ENCODE assay signal across 10 cellular contexts in the genomic region with DNA sequence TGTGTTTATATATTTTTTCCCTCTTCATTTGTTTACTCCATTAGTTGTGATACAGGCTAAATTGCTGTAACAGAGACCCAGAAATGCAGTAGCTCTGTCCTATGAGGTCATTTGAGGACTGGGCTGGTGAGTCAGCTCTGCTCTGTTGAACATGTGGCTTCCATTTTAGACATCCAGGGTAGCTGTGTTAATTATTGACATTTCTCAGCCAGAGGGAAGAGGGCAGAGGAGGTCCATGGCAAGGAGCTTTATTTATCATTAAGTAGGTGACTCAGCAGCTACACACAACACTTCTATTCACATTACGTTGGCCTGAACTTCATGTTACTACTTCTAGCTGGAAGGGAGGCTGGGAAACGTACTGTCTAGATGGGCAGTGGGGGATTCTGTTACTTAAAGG.
DNase-seq lines count a peak whose midpoint lies in the region; ATAC-seq, FAIRE-seq and TF ChIP-seq lines count a peak whose summit lies in the region.
"Had no signal": no experiment of that assay in that cellular context is flagged by ENCODE, and none has a peak within 500 bp of the region (broad histone marks: within the 10 kb centered on the region; RNA-seq: fewer than 3 reads in every experiment).

No MANE protein-coding gene starts in this region.

- H3K27me3 ChIP-seq in aorta (ENCODE audit: control insufficient read depth in 1 of 2, insufficient read depth in 2 of 2, low read length in 1 of 2) (no peaks in the 10 kb centered on the region), H9 (ENCODE audit: insufficient read depth, low read length) (no peaks in the 10 kb centered on the region)
- H3K27me3 ChIP-seq: neutrophil had no signal

- no peak overlapping the region for H3T11ph ChIP-seq in H9 (ENCODE audit: low read length)

- H3K79me2 ChIP-seq in H9 (ENCODE audit: insufficient read depth, low read length) = no peaks in the 10 kb centered on the region

- WGBS in aorta, 2 donors = 17% methylated on average over 2 of the region's 2 CpGs
- WGBS in H9 (ENCODE audit: extremely low coverage, insufficient read length, low lambda C conversion rate) = no CpG with 5 or more reads among the region's 2 CpGs

- peak; percentile 86 for FAIRE-seq in HTR-8/SVneo (lab: Jason Lieb, UNC)
- FAIRE-seq in urothelium cell line (lab: Jason Lieb, UNC) = peak; percentile 79

- H3K23me2 ChIP-seq in H9 (ENCODE audit: insufficient read length, low read depth, low read length, poor library complexity, severe bottlenecking) = no peaks in the 10 kb centered on the region

- CTCF ChIA-PET in activated CD8-positive, alpha-beta memory T cell treated with anti-CD3 and anti-CD28 coated beads, Interleukin-2, amount 10 ng/mL, durations not matched to agents 7 days and 5 days (lab: Charles Lee) = interaction anchor here (1.3 kb wide), 1 partner anchor 22 kb away, joined by 6 read pairs; no protein-coding TSS in a partner anchor

- peak; percentile 85 for ATAC-seq in Right ventricle myocardium inferior
- ATAC-seq in aorta (ENCODE audit: low FRiP score) = no peak
- ATAC-seq in activated CD8-positive, alpha-beta memory T cell treated with anti-CD3 and anti-CD28 coated beads, Interleukin-2, amount 10 ng/mL, durations not matched to agents 7 days and 5 days = no peak

- H3K14ac ChIP-seq in H9 (ENCODE audit: insufficient read depth, low read length) = no peak overlapping the region

- no peak overlapping the region for H2BK15ac ChIP-seq in H9 (ENCODE audit: low read depth, low read length)

- H3K4me1 ChIP-seq in aorta (ENCODE audit: control insufficient read depth in 1 of 2, insufficient read depth in 2 of 2, low read length in 2 of 2) = no peaks in the 10 kb centered on the region
- H3K4me1 ChIP-seq in H9 (ENCODE audit: insufficient read depth, low read length) = no peaks in the 10 kb centered on the region

- no peaks in the 10 kb centered on the region for H3K4me1 Mint-ChIP-seq in activated CD8-positive, alpha-beta memory T cell treated with anti-CD3 and anti-CD28 coated beads, Interleukin-2, amount 10 ng/mL, durations not matched to agents 7 days and 5 days
- peaks cover 0 to 13% of the 10 kb centered on the region in 2 experiments; a peak in 1 of 4 replicates for H3K4me1 Mint-ChIP-seq in H9

- DNase-seq in Right ventricle myocardium inferior (ENCODE audit: missing footprints) (no peak), cardiac septum (ENCODE audit: low spot score) (no peak), HTR-8/SVneo (ENCODE audit: insufficient read length, low spot score) (peak; percentile 64), epithelial cell of esophagus (ENCODE audit: low read depth) (peak; percentile 93), urothelium cell line (ENCODE audit: low spot score) (peak; percentile 72), aorta (no peak), H9 (no peak)
- DNase-seq in activated CD8-positive, alpha-beta memory T cell treated with anti-CD3 and anti-CD28 coated beads, Interleukin-2, amount 10 ng/mL, durations not matched to agents 7 days and 5 days = no peak

- no peaks in the 10 kb centered on the region for H3K36me3 ChIP-seq in aorta (ENCODE audit: control insufficient read depth in 1 of 2, insufficient read depth in 2 of 2, low read length in 1 of 2)
- H3K36me3 ChIP-seq: neutrophil had no signal

- no peaks in the 10 kb centered on the region for H3K79me1 ChIP-seq in H9 (ENCODE audit: insufficient read depth, low read depth, low read length, poor library complexity, severe bottlenecking)

- H3K9me3 Mint-ChIP-seq in activated CD8-positive, alpha-beta memory T cell treated with anti-CD3 and anti-CD28 coated beads, Interleukin-2, amount 10 ng/mL, durations not matched to agents 7 days and 5 days (ENCODE audit: low read depth) = no peaks in the 10 kb centered on the region
- no peaks in the 10 kb centered on the region for H3K9me3 Mint-ChIP-seq in H9

- H3K4me3 ChIP-seq in epithelial cell of esophagus (ENCODE audit: low read length) = no peak overlapping the region
- no peak overlapping the region for H3K4me3 ChIP-seq in aorta (ENCODE audit: low read length in 2 of 2)

- H4K8ac ChIP-seq in H9 (replicated peaks; ENCODE audit: insufficient read length, low read depth, low read length) = no peak overlapping the region

- H3K36me3 Mint-ChIP-seq in activated CD8-positive, alpha-beta memory T cell treated with anti-CD3 and anti-CD28 coated beads, Interleukin-2, amount 10 ng/mL, durations not matched to agents 7 days and 5 days = no peaks in the 10 kb centered on the region
- H3K36me3 Mint-ChIP-seq in H9 (ENCODE audit: insufficient read depth in 1 of 3, low read depth in 3 of 3) = no peaks in the 10 kb centered on the region

- no peak overlapping the region for H3K18ac ChIP-seq in H9 (ENCODE audit: insufficient read length, low read depth, low read length)

- peaks cover 13% of the 10 kb centered on the region for H3K27me3 Mint-ChIP-seq in activated CD8-positive, alpha-beta memory T cell treated with anti-CD3 and anti-CD28 coated beads, Interleukin-2, amount 10 ng/mL, durations not matched to agents 7 days and 5 days
- H3K27me3 Mint-ChIP-seq in H9 (ENCODE audit: low read depth) = peaks cover 6% of the 10 kb centered on the region

- no peak overlapping the region for H3K9ac ChIP-seq in H9 (ENCODE audit: extremely low read depth, insufficient read length, low read length)

- no peak overlapping the region for H2AK5ac ChIP-seq in H9 (ENCODE audit: insufficient read length, low read length)

- no peak overlapping the region for H3K56ac ChIP-seq in H9 (ENCODE audit: insufficient read length, low read depth, low read length)

- H4K20me1 ChIP-seq in H9 (ENCODE audit: control insufficient read depth, insufficient read depth, insufficient read length) = no peaks in the 10 kb centered on the region

- H2BK20ac ChIP-seq in H9 (ENCODE audit: low read depth, low read length, poor library complexity, severe bottlenecking) = no peak overlapping the region

- H2BK5ac ChIP-seq in H9 (ENCODE audit: insufficient read length, low read length) = no peak overlapping the region

- H3K9me3 ChIP-seq in aorta (ENCODE audit: control insufficient read depth, low read length) (no peaks in the 10 kb centered on the region), H9 (ENCODE audit: control insufficient read depth, low read depth, low read length) (no peaks in the 10 kb centered on the region)
- H3K9me3 ChIP-seq: neutrophil had no signal

- H4K5ac ChIP-seq in H9 (ENCODE audit: insufficient read length, low read depth, low read length) = no peak overlapping the region

- H2BK120ac ChIP-seq in H9 (ENCODE audit: low read depth, low read length, poor library complexity, severe bottlenecking) = no peak overlapping the region

- H4K91ac ChIP-seq in H9 (ENCODE audit: insufficient read length, low read depth, low read length) = no peak overlapping the region

- H3K27ac Mint-ChIP-seq in activated CD8-positive, alpha-beta memory T cell treated with anti-CD3 and anti-CD28 coated beads, Interleukin-2, amount 10 ng/mL, durations not matched to agents 7 days and 5 days = no peak overlapping the region
- H3K27ac Mint-ChIP-seq in H9 = no peak overlapping the region

- no peak overlapping the region for H3K4me2 ChIP-seq in H9 (ENCODE audit: insufficient read depth, insufficient read length, low read length)

- no peak overlapping the region for H3K23ac ChIP-seq in H9 (ENCODE audit: insufficient read length, low read depth, low read length)

- no peak overlapping the region for H2AFZ ChIP-seq in H9 (ENCODE audit: low read length)

- no peak overlapping the region for H3K4ac ChIP-seq in H9 (ENCODE audit: low read depth, low read length)

- no peak overlapping the region for H3K27ac ChIP-seq in aorta (ENCODE audit: low read depth in 1 of 2, low read length in 2 of 2)
- no peak overlapping the region for H3K27ac ChIP-seq in H9 (ENCODE audit: insufficient read length, low read depth, low read length)
- H3K27ac ChIP-seq: C4-2B, neutrophil had no signal

- H3K4me3 Mint-ChIP-seq in activated CD8-positive, alpha-beta memory T cell treated with anti-CD3 and anti-CD28 coated beads, Interleukin-2, amount 10 ng/mL, durations not matched to agents 7 days and 5 days = no peak overlapping the region
- H3K4me3 Mint-ChIP-seq in H9 = no peak overlapping the region

- no peak overlapping the region for H2BK12ac ChIP-seq in H9 (ENCODE audit: insufficient read length, low read depth, low read length)

- TF ChIP-seq CTCF in epithelial cell of esophagus (IDR thresholded peaks at IDR 0.05; ENCODE audit: insufficient read depth, low read depth, low read length, missing control alignments) (no peak), H9 (conservative IDR thresholded peaks at IDR 0.05) (no peak)

- intact Hi-C loops in Right ventricle myocardium inferior (cut with DNase I) (no loop called here), cardiac septum (cut with DNase I) (no loop called here), aorta (cut with DNase I) (no loop called here)

Comparison
In these comparisons a context has a peak if more than half of its experiments do, and no peak if none do; other contexts are left out.
1. DNase-seq: peak in HTR-8/SVneo (single experiment), epithelial cell of esophagus (single experiment) and urothelium cell line (single experiment); none in Right ventricle myocardium inferior (single experiment), cardiac septum (single experiment), aorta (0 of 2), activated CD8-positive, alpha-beta memory T cell treated with anti-CD3 and anti-CD28 coated beads, Interleukin-2, amount 10 ng/mL, durations not matched to agents 7 days and 5 days (single experiment) and H9 (single experiment).